35 cellular contexts compared by ENCODE assay signal in genomic region chr10:83233691-83234090, GRCh38.
"Had no signal": no experiment of that assay in that cellular context is flagged by ENCODE, and none has a peak within 500 bp of the region (broad histone marks: within the 10 kb centered on the region; RNA-seq: fewer than 3 reads in every experiment).

No MANE protein-coding gene starts in this region.

- H3K9me3 ChIP-seq: MG63 had no signal

- H3K4me3 ChIP-seq: MG63 had no signal

- DNase-seq: Karpas-422, Kasumi-1, MG63, MM.1S, MV-4-11, NCI-H1048, NCI-H1092, NCI-H1092 treated with DMSO at 0.1 percent for 48 hours, NCI-H1105, NCI-H1105 treated with DMSO at 0.1 percent for 48 hours, NCI-H1417, NCI-H1417 treated with DMSO at 0.1 percent for 48 hours, NCI-H1436, NCI-H1436 treated with DMSO at 0.1 percent for 48 hours, NCI-H146, NCI-H1694, NCI-H1694 treated with DMSO at 0.1 percent for 48 hours, NCI-H187, NCI-H187 treated with DMSO at 0.1 percent for 48 hours, NCI-H1930, NCI-H2029, NCI-H2029 treated with DMSO at 0.1 percent for 48 hours, NCI-H2081, NCI-H2081 treated with DMSO at 0.1 percent for 48 hours, NCI-H2107, NCI-H2171, NCI-H2171 treated with DMSO at 0.1 percent for 48 hours, NCI-H2227 treated with DMSO at 0.1 percent for 48 hours, NCI-H226, NCI-H345, NCI-H446, NCI-H446 treated with DMSO at 0.1 percent for 48 hours, NCI-H510A, NCI-H510A treated with DMSO at 0.1 percent for 48 hours, NCI-H524 had no signal

- H3K36me3 ChIP-seq: MG63 had no signal

- H3K27me3 ChIP-seq: MG63 had no signal
